In genomic region chr2:170235860-170236638, GRCh38 we compare ENCODE assay signal across 7 cellular contexts. TPM values are rescaled to one million over a fixed set of nuclear protein-coding genes. Genes with fewer than 3 reads are reported as not detected.
DNase-seq lines count a peak whose midpoint lies in the region; ATAC-seq, FAIRE-seq and TF ChIP-seq lines count a peak whose summit lies in the region.

No MANE protein-coding gene starts in this region.

- H3K27me3 ChIP-seq in HL-60 (ENCODE audit: insufficient read depth, poor library complexity, severe bottlenecking) (peaks cover 20% of the 10 kb centered on the region), body of pancreas (no peaks in the 10 kb centered on the region), HepG2 (ENCODE audit: control insufficient read depth in 1 of 2, insufficient read depth in 2 of 2, low read length in 2 of 2) (peaks cover 0 to 23% of the 10 kb centered on the region in 2 experiments; a peak in 4 of 5 replicates)

- POLR2A ChIA-PET in HepG2 (lab: Yijun Ruan, JAX), result interaction anchor here (0.6 kb wide), 1 partner anchor 305 kb away, joined by 3 read pairs; no protein-coding TSS in a partner anchor

- in situ Hi-C loops in HepG2 (cut with HindIII; ENCODE audit: extremely low pct_ligation_motif_present, low pct_unique_long_range_greater_than_20kb), result loop anchor here (10.0 kb wide), 2 partner anchors 129 to 579 kb away; partner anchors contain the start of gene GAD1

- H3K4me1 ChIP-seq in body of pancreas, result no peaks in the 10 kb centered on the region
- no peaks in the 10 kb centered on the region for H3K4me1 ChIP-seq in HepG2 (ENCODE audit: insufficient read depth, low read length)

- no peaks in the 10 kb centered on the region for H3K9me3 ChIP-seq in body of pancreas
- H3K9me3 ChIP-seq in HepG2 (ENCODE audit: low read length), result no peaks in the 10 kb centered on the region

- BruUV-seq in HepG2 (replicated peaks; lab: Mats Ljungman, UMichigan), result no TSS peak

- TF ChIP-seq CTCF in HL-60 (IDR thresholded peaks at IDR 0.05; ENCODE audit: insufficient read depth, low read length), result peak; percentile 18
- TF ChIP-seq CTCF in body of pancreas (IDR thresholded peaks at IDR 0.05), result peak in 5 of 7 experiments; percentile 35 to 48 (median 43)
- TF ChIP-seq CTCF in HepG2 (CRISPR knock-in tag; IDR thresholded peaks at IDR 0.05), result peak; percentile 69

- H3K79me2 ChIP-seq in HepG2 (ENCODE audit: insufficient read depth, low read length), result no peaks in the 10 kb centered on the region

- H4K20me1 ChIP-seq in HepG2 (ENCODE audit: insufficient read depth, low read length), result no peaks in the 10 kb centered on the region

- TF ChIP-seq EP300 in HepG2 (IDR thresholded peaks at IDR 0.05; ENCODE audit: low read depth in 2 of 2, low read length in 2 of 2), result no peak
- no peak for TF ChIP-seq EP300 in HepG2 (CRISPR knock-in tag; IDR thresholded peaks at IDR 0.05; ENCODE audit: borderline replicate concordance)

- H3K27ac ChIP-seq in HL-60 (replicated peaks) (no peak overlapping the region), body of pancreas (no peak overlapping the region), HepG2 (ENCODE audit: extremely low read length, insufficient read depth, low read length) (no peak overlapping the region)

- 46 to 49% methylated on average over 12 of the region's 12 CpGs for whole genome bisulfite sequencing in body of pancreas, 2 donors
- WGBS in HepG2 (ENCODE audit: low lambda C conversion rate), result 48% methylated on average over 12 of the region's 12 CpGs

- H2AFZ ChIP-seq in HepG2 (ENCODE audit: low read length), result no peak overlapping the region

- FAIRE-seq in HepG2 (lab: Jason Lieb, UNC), result peak; percentile 77

- peak; percentile 47 for TF ChIP-seq RAD21 in HepG2 (CRISPR knock-in tag; IDR thresholded peaks at IDR 0.05)

- ATAC-seq in body of pancreas, result peak; percentile 24
- peak; percentile 73 for ATAC-seq in HepG2
- ATAC-seq in activated CD4-positive, CD25-positive, alpha-beta regulatory T cell treated with anti-CD3 and anti-CD28 coated beads, Interleukin-2, amount 50 U/mL, for 24 hours, result no peak
- no peak for ATAC-seq in HG03571 (IDR thresholded peaks at IDR 0.05; ENCODE audit: unreplicated experiment)

- no peak overlapping the region for H3K4me2 ChIP-seq in HepG2 (ENCODE audit: low read depth, low read length)

- TF ChIP-seq POLR2A in body of pancreas (IDR thresholded peaks at IDR 0.05) (no peak), HepG2 (IDR thresholded peaks at IDR 0.05; ENCODE audit: insufficient read depth in 1 of 2, low read depth in 2 of 2, low read length in 2 of 2) (no peak)

- CTCF ChIA-PET in HepG2 (lab: Yijun Ruan, JAX; ENCODE audit: low intra/inter-chr PET ratio, low total read pairs), result interaction anchor here (1.1 to 1.6 kb wide), 2 partner anchors 125 to 637 kb away, joined by 3 read pairs; no protein-coding TSS in a partner anchor

- intact Hi-C loops in body of pancreas (cut with DNase I), result loop anchor here (10.0 kb wide), 1 partner anchor 579 kb away; the partner anchor contains the start of gene GAD1
- intact Hi-C loops in HepG2 (cut with micrococcal nuclease; ENCODE audit: unreplicated experiment), result loop anchor here (2.0 kb wide), 2 partner anchors 577 to 637 kb away; no protein-coding TSS in a partner anchor

- H3K4me3 ChIP-seq in HL-60 (replicated peaks; ENCODE audit: insufficient read depth, low read length) (no peak overlapping the region), body of pancreas (no peak overlapping the region), HepG2 (replicated peaks in 1 of 3; ENCODE audit: insufficient read depth in 1 of 3, low read depth in 2 of 3, low read length in 3 of 3) (no peak overlapping the region)

- H3K36me3 ChIP-seq in body of pancreas (replicated peaks in 1 of 2; ENCODE audit: insufficient read depth in 1 of 2, low read depth in 2 of 2), result no peaks in the 10 kb centered on the region
- no peaks in the 10 kb centered on the region for H3K36me3 ChIP-seq in HepG2 (replicated peaks in 1 of 2; ENCODE audit: control insufficient read depth in 1 of 2, insufficient read depth in 2 of 2, low read length in 2 of 2)

- H3K9ac ChIP-seq in HepG2 (ENCODE audit: insufficient read depth, low read depth, low read length), result no peak overlapping the region

- DNase-seq in Daoy (ENCODE audit: low read depth) (peak; percentile 41), HL-60 (ENCODE audit: low read depth in 1 of 2, low spot score in 1 of 2) (peak in 1 of 2 experiments; percentile 36), NCI-H526 treated with DMSO at 0.1 percent for 48 hours (lab: John Stamatoyannopoulos, UW) (peak; percentile 28), body of pancreas (no peak), HepG2 (ENCODE audit: low spot score) (peak; percentile 54)

TF ChIP-seq in HepG2, 621 proteins besides CTCF, POLR2A, EP300 and RAD21 (continues in another document):
- TF ChIP-seq ZNF207 (IDR thresholded peaks at IDR 0.05; ENCODE audit: borderline replicate concordance) (no peak), RFX5 (IDR thresholded peaks at IDR 0.05; ENCODE audit: low read depth, low read length) (no peak), PATZ1 (CRISPR knock-in tag; IDR thresholded peaks at IDR 0.05) (0 out of 2 replicates have a peak, but pooled peaks have one; percentile 9), SCMH1 (CRISPR knock-in tag; IDR thresholded peaks at IDR 0.05; ENCODE audit: borderline replicate concordance) (no peak), MAFK (conservative IDR thresholded peaks at IDR 0.05 in 1 of 2, IDR thresholded peaks at IDR 0.05 in 1 of 2; ENCODE audit: low read length in 2 of 2) (peak in 1 of 2 experiments; percentile 17; a peak in 1 of 4 replicates), CREB1 (IDR thresholded peaks at IDR 0.05) (peak; percentile 79), CREB1 (CRISPR knock-in tag; IDR thresholded peaks at IDR 0.05) (no peak), CEBPB (IDR thresholded peaks at IDR 0.05; ENCODE audit: borderline replicate concordance, low read depth, low read length) (peak; percentile 50; the same call in 1 of the 2 replicates), CCAR2 (optimal IDR thresholded peaks at IDR 0.05; ENCODE audit: low read depth, low read length) (no peak), ZNF660 (CRISPR knock-in tag; IDR thresholded peaks at IDR 0.05; ENCODE audit: borderline replicate concordance, low read depth) (no peak), ZBTB21 (CRISPR knock-in tag; IDR thresholded peaks at IDR 0.05) (no peak), ZNF280B (CRISPR knock-in tag; IDR thresholded peaks at IDR 0.05; ENCODE audit: borderline replicate concordance) (no peak), ZNF563 (CRISPR knock-in tag; IDR thresholded peaks at IDR 0.05) (no peak), STAG1 (CRISPR knock-in tag; IDR thresholded peaks at IDR 0.05) (peak; percentile 73)

RNA-seq across cellular contexts. Expression of gene MYO3B, which starts 58.1 kb away (rescaled TPM):
- not detected in 2 replicates for total RNA-seq in Daoy (2014; rRNA removed; shearing (Covaris generic))
- total RNA-seq in body of pancreas (1 to 10 TPM; 2.0 to 4.7 TPM), HepG2 (2016; rRNA removed; fragmentation: Illumina TruSeq; extraction: Trizol) (not detected in 2 replicates)
- not detected in 2 replicates for total RNA-seq in HepG2 (2016; cell fraction: cytosol; rRNA removed; fragmentation: Illumina TruSeq; extraction: Trizol; ENCODE audit: low read depth)
- 0.02 TPM in 1 of 2 replicates, not detected in the other for total RNA-seq in HepG2 (2016; cell fraction: insoluble cytoplasmic fraction; rRNA removed; fragmentation: Illumina TruSeq; extraction: Trizol)
- total RNA-seq in HepG2 (2016; cell fraction: membrane; rRNA removed; fragmentation: Illumina TruSeq; extraction: Trizol), result not detected in 2 replicates
- total RNA-seq in HepG2 (2016; cell fraction: nucleus; rRNA removed; fragmentation: Illumina TruSeq; extraction: Trizol), result not detected in 2 replicates
- 0.01 TPM in 1 of 2 replicates, not detected in the other for polyA plus RNA-seq in HepG2 (2011; rRNA removed)
- 0.01 TPM in 1 of 2 replicates, not detected in the other for polyA plus RNA-seq in HepG2 (2011; cell fraction: cytosol; rRNA removed)
- polyA plus RNA-seq in HepG2 (2011; cell fraction: nucleus; rRNA removed), result not detected in 2 replicates
- 0.03 and 0.08 TPM in 2 replicates for polyA plus RNA-seq in HepG2 (2012)
- not detected in 2 replicates for polyA plus RNA-seq in HepG2 (2016; cell fraction: cytosol; fragmentation: Illumina TruSeq; extraction: Trizol; ENCODE audit: low read depth)
- 0.04 TPM in 1 of 2 replicates, not detected in the other for polyA plus RNA-seq in HepG2 (2016; cell fraction: insoluble cytoplasmic fraction; fragmentation: Illumina TruSeq; extraction: Trizol; ENCODE audit: low read depth)
- not detected in 2 replicates for polyA plus RNA-seq in HepG2 (2016; cell fraction: membrane; fragmentation: Illumina TruSeq; extraction: Trizol; ENCODE audit: low read depth)
- not detected in 2 replicates for polyA plus RNA-seq in HepG2 (2016; cell fraction: nucleus; fragmentation: Illumina TruSeq; extraction: Trizol; ENCODE audit: insufficient read depth, low read depth)
- 0.08 TPM in 1 of 2 replicates, not detected in the other for polyA minus RNA-seq in HepG2 (2011; rRNA and poly(A)+ RNA removed; ENCODE audit: low replicate concordance)
- not detected in 2 replicates for polyA minus RNA-seq in HepG2 (2011; cell fraction: cytosol; rRNA and poly(A)+ RNA removed)
- polyA minus RNA-seq in HepG2 (2011; cell fraction: nucleus; rRNA and poly(A)+ RNA removed), result 0.26 TPM in 1 of 2 replicates, not detected in the other

Comparison
In these comparisons a context has a peak if more than half of its experiments do, and no peak if none do; other contexts are left out.
1. DNase-seq: peak in Daoy (single experiment), NCI-H526 treated with DMSO at 0.1 percent for 48 hours (single experiment) and HepG2 (single experiment); none in body of pancreas (0 of 4).
2. CTCF ChIP-seq: peak in every context shown above with its lines; median percentile 69 in HepG2; 43 in body of pancreas; 18 in HL-60.
3. ATAC-seq: peak in body of pancreas (single experiment) and HepG2 (single experiment); none in activated CD4-positive, CD25-positive, alpha-beta regulatory T cell treated with anti-CD3 and anti-CD28 coated beads, Interleukin-2, amount 50 U/mL, for 24 hours (0 of 2) and HG03571 (single experiment).